ENCODE assay signal across 28 cellular contexts in genomic region chr11:35357893-35358292, GRCh38.
DNase-seq lines count a peak whose midpoint lies in the region; ATAC-seq and TF ChIP-seq lines count a peak whose summit lies in the region.
"Had no signal": no experiment of that assay in that cellular context is flagged by ENCODE, and none has a peak within 500 bp of the region (broad histone marks: within the 10 kb centered on the region; RNA-seq: fewer than 3 reads in every experiment).

No MANE protein-coding gene starts in this region.

- H3K36me3 ChIP-seq in ACC112 (ENCODE audit: insufficient read depth, low read length) = no peaks in the 10 kb centered on the region
- no peaks in the 10 kb centered on the region for H3K36me3 ChIP-seq in endodermal cell (ENCODE audit: control insufficient read depth, insufficient read depth, low read length)
- no peaks in the 10 kb centered on the region for H3K36me3 ChIP-seq in GM23338 (ENCODE audit: insufficient read depth)
- H3K36me3 ChIP-seq: left ventricle myocardium inferior, vagina had no signal

- H3K4me1 Mint-ChIP-seq in endodermal cell (no peaks in the 10 kb centered on the region), GM23338 (no peaks in the 10 kb centered on the region)
- peaks cover 5% of the 10 kb centered on the region for H3K4me1 Mint-ChIP-seq in stimulated activated naive CD8-positive, alpha-beta T cell treated with anti-CD3 and anti-CD28 coated beads, Interleukin-15, amount 100 ng/mL, for 72 hours

- H3K9ac ChIP-seq in endodermal cell (ENCODE audit: extremely low read depth, low read length, poor library complexity, severe bottlenecking) = no peak overlapping the region

- no peak overlapping the region for H3K27ac Mint-ChIP-seq in endodermal cell
- no peak overlapping the region for H3K27ac Mint-ChIP-seq in GM23338
- no peak overlapping the region for H3K27ac Mint-ChIP-seq in stimulated activated naive CD8-positive, alpha-beta T cell treated with anti-CD3 and anti-CD28 coated beads, Interleukin-15, amount 100 ng/mL, for 72 hours
- H3K27ac Mint-ChIP-seq: dendritic cell treated with granulocyte-macrophage colony-stimulating factor and Interleukin-4, amounts not matched to agents 40 ng/mL and 50 ng/mL, for 4 days; naive thymus-derived CD8-positive, alpha-beta T cell; stimulated activated naive B cell treated with anti-CD40 and anti-IgM and Interleukin-4, amounts not matched to agents 10 μg/mL and 1 μg/mL and 100 μg/mL, for 72 hours; T-helper 17 cell had no signal

- no peaks in the 10 kb centered on the region for H3K27me3 ChIP-seq in ACC112 (ENCODE audit: insufficient read depth, low read length)
- H3K27me3 ChIP-seq in endodermal cell (ENCODE audit: control insufficient read depth, insufficient read depth, low read length, poor library complexity, severe bottlenecking) = no peaks in the 10 kb centered on the region
- H3K27me3 ChIP-seq in GM23338 (ENCODE audit: insufficient read depth) = no peaks in the 10 kb centered on the region
- H3K27me3 ChIP-seq: hepatocyte, vagina had no signal

- H3K4me3 ChIP-seq in ACC112 (ENCODE audit: low read depth, low read length) = no peak overlapping the region
- H3K4me3 ChIP-seq in endodermal cell (ENCODE audit: low read length) = no peak overlapping the region
- no peak overlapping the region for H3K4me3 ChIP-seq in GM23338
- H3K4me3 ChIP-seq: A549, hepatocyte, left ventricle myocardium inferior, vagina had no signal

- ATAC-seq in GM23338 = no peak
- ATAC-seq in stimulated activated naive CD8-positive, alpha-beta T cell treated with anti-CD3 and anti-CD28 coated beads, Interleukin-15, amount 100 ng/mL, for 72 hours = no peak
- ATAC-seq: A549; activated T-cell treated with anti-CD3 and anti-CD28 coated beads, Interleukin-2, amount 50 U/mL, for 4 hours; naive thymus-derived CD8-positive, alpha-beta T cell; stimulated activated naive B cell treated with anti-CD40 and anti-IgM and Interleukin-4, amounts not matched to agents 10 μg/mL and 1 μg/mL and 100 μg/mL, for 72 hours; T-helper 17 cell had no signal

- 0 out of 2 replicates have a peak, but pooled peaks cover 4% of the 10 kb centered on the region for H3K9me2 ChIP-seq in GM23338 (ENCODE audit: insufficient read depth)

- no peaks in the 10 kb centered on the region for H3F3A ChIP-seq in GM23338 (replicated peaks; ENCODE audit: low read depth)

- H2AFZ ChIP-seq in ACC112 (ENCODE audit: low read length, unreplicated experiment) (no peak overlapping the region), GM23338 (no peak overlapping the region)
- H2AFZ ChIP-seq: hepatocyte had no signal

- H3K27me3 Mint-ChIP-seq in endodermal cell (ENCODE audit: insufficient read depth) = peaks cover 6% of the 10 kb centered on the region
- peaks cover 1% of the 10 kb centered on the region for H3K27me3 Mint-ChIP-seq in GM23338 (ENCODE audit: insufficient read depth, low read depth, poor library complexity)
- H3K27me3 Mint-ChIP-seq in stimulated activated naive CD8-positive, alpha-beta T cell treated with anti-CD3 and anti-CD28 coated beads, Interleukin-15, amount 100 ng/mL, for 72 hours = peaks cover 14% of the 10 kb centered on the region
- H3K27me3 Mint-ChIP-seq: dendritic cell treated with granulocyte-macrophage colony-stimulating factor and Interleukin-4, amounts not matched to agents 40 ng/mL and 50 ng/mL, for 4 days had no signal

- H3K79me2 ChIP-seq in ACC112 (ENCODE audit: control insufficient read depth, insufficient read depth, low read length, unreplicated experiment) (no peaks in the 10 kb centered on the region), GM23338 (replicated peaks; ENCODE audit: insufficient read depth) (no peaks in the 10 kb centered on the region)
- H3K79me2 ChIP-seq: hepatocyte had no signal

- H3K36me3 Mint-ChIP-seq in endodermal cell (ENCODE audit: low read depth) = no peaks in the 10 kb centered on the region
- no peaks in the 10 kb centered on the region for H3K36me3 Mint-ChIP-seq in GM23338 (ENCODE audit: low read depth)
- H3K36me3 Mint-ChIP-seq: naive thymus-derived CD8-positive, alpha-beta T cell; stimulated activated naive B cell treated with anti-CD40 and anti-IgM and Interleukin-4, amounts not matched to agents 10 μg/mL and 1 μg/mL and 100 μg/mL, for 72 hours had no signal

- H3K9me3 Mint-ChIP-seq in endodermal cell = no peaks in the 10 kb centered on the region
- H3K9me3 Mint-ChIP-seq in GM23338 = no peaks in the 10 kb centered on the region
- H3K9me3 Mint-ChIP-seq in stimulated activated naive CD8-positive, alpha-beta T cell treated with anti-CD3 and anti-CD28 coated beads, Interleukin-15, amount 100 ng/mL, for 72 hours = no peaks in the 10 kb centered on the region
- H3K9me3 Mint-ChIP-seq: activated T-cell treated with anti-CD3 and anti-CD28 coated beads, Interleukin-2, amount 50 U/mL, for 4 hours; dendritic cell treated with granulocyte-macrophage colony-stimulating factor and Interleukin-4, amounts not matched to agents 40 ng/mL and 50 ng/mL, for 4 days; naive thymus-derived CD8-positive, alpha-beta T cell; stimulated activated naive B cell treated with anti-CD40 and anti-IgM and Interleukin-4, amounts not matched to agents 10 μg/mL and 1 μg/mL and 100 μg/mL, for 72 hours had no signal

- H3K27ac ChIP-seq in ACC112 (ENCODE audit: low read depth, low read length) (peak overlapping the region; percentile 21; the same call in 1 of the 2 replicates), endodermal cell (ENCODE audit: low read depth, low read length) (no peak overlapping the region), GM23338 (ENCODE audit: low read depth) (no peak overlapping the region)
- H3K27ac ChIP-seq: A549, hepatocyte, vagina had no signal

- H4K20me1 ChIP-seq in GM23338 (replicated peaks; ENCODE audit: insufficient read depth) = no peaks in the 10 kb centered on the region

- H3K4me1 ChIP-seq in ACC112 (ENCODE audit: control insufficient read depth, insufficient read depth, low read length, unreplicated experiment) (peaks cover 14% of the 10 kb centered on the region), endodermal cell (ENCODE audit: control insufficient read depth, insufficient read depth, low read length) (no peaks in the 10 kb centered on the region), GM23338 (ENCODE audit: insufficient read depth) (no peaks in the 10 kb centered on the region)
- H3K4me1 ChIP-seq: Caco-2 had no signal

- DNase-seq in HT1080 (ENCODE audit: low read depth) (peak; percentile 59), amniotic epithelial cell (ENCODE audit: low read depth) (peak; percentile 23), kidney tubule cell (ENCODE audit: low spot score) (peak; percentile 48), endodermal cell (no peak), GM23338 (ENCODE audit: low spot score) (no peak), pons (ENCODE audit: low spot score) (no peak)
- DNase-seq in stimulated activated naive CD8-positive, alpha-beta T cell treated with anti-CD3 and anti-CD28 coated beads, Interleukin-15, amount 100 ng/mL, for 72 hours = no peak
- DNase-seq: activated naive CD4-positive, alpha-beta T cell; activated T-cell treated with anti-CD3 and anti-CD28 coated beads, Interleukin-2, amount 50 U/mL, for 4 hours; anterior cingulate cortex; Caco-2; DND-41; KBM-7; left ventricle myocardium inferior; midbrain; naive thymus-derived CD8-positive, alpha-beta T cell; NCI-H1436 treated with DMSO at 0.1 percent for 48 hours; NCI-H524 treated with DMSO at 0.1 percent for 48 hours; retina; stimulated activated CD4-positive, alpha-beta T cell treated with anti-CD3 and anti-CD28 coated beads, Interleukin-12 subunit alpha, Interleukin-12 subunit beta, amount 100 ng/mL, for 4 hours; stimulated activated CD4-positive, alpha-beta T cell treated with anti-CD3 and anti-CD28 coated beads, Interleukin-4, amount 100 ng/mL, for 24 hours; stimulated activated naive B cell treated with anti-CD40 and anti-IgM and Interleukin-4, amounts not matched to agents 10 μg/mL and 1 μg/mL and 100 μg/mL, for 72 hours; T-helper 17 cell had no signal

- no peak overlapping the region for H3K4me2 ChIP-seq in GM23338
- H3K4me2 ChIP-seq: A549, hepatocyte had no signal

- no peak for TF ChIP-seq CTCF in endodermal cell (conservative IDR thresholded peaks at IDR 0.05)
- TF ChIP-seq CTCF in GM23338 (conservative IDR thresholded peaks at IDR 0.05; ENCODE audit: low read depth in 2 of 2) = no peak

- no peaks in the 10 kb centered on the region for H3K9me3 ChIP-seq in endodermal cell (ENCODE audit: control insufficient read depth, low read length)
- H3K9me3 ChIP-seq: A549, Caco-2, left ventricle myocardium inferior, vagina had no signal

- WGBS in endodermal cell (ENCODE audit: insufficient coverage in 1 of 2, insufficient read length in 1 of 2), 2 experiments = 95% methylated on average over 4 to 6 of the region's 6 CpGs

- H3K4me3 Mint-ChIP-seq in endodermal cell = no peak overlapping the region
- H3K4me3 Mint-ChIP-seq in GM23338 = no peak overlapping the region
- no peak overlapping the region for H3K4me3 Mint-ChIP-seq in stimulated activated naive CD8-positive, alpha-beta T cell treated with anti-CD3 and anti-CD28 coated beads, Interleukin-15, amount 100 ng/mL, for 72 hours
- H3K4me3 Mint-ChIP-seq: activated T-cell treated with anti-CD3 and anti-CD28 coated beads, Interleukin-2, amount 50 U/mL, for 4 hours; dendritic cell treated with granulocyte-macrophage colony-stimulating factor and Interleukin-4, amounts not matched to agents 40 ng/mL and 50 ng/mL, for 4 days; naive thymus-derived CD8-positive, alpha-beta T cell; stimulated activated naive B cell treated with anti-CD40 and anti-IgM and Interleukin-4, amounts not matched to agents 10 μg/mL and 1 μg/mL and 100 μg/mL, for 72 hours; T-helper 17 cell had no signal

TF ChIP-seq in GM23338, 12 proteins besides CTCF, POLR2A, EP300 and RAD21 (continues in another document):
- TF ChIP-seq JUNB (IDR thresholded peaks at IDR 0.05; ENCODE audit: unreplicated experiment) (no peak), ZNF331 (CRISPR knock-in tag; IDR thresholded peaks at IDR 0.05; ENCODE audit: low read depth) (no peak), ETS1 (IDR thresholded peaks at IDR 0.05) (no peak), NANOG (IDR thresholded peaks at IDR 0.05; ENCODE audit: borderline replicate concordance) (no peak), POLR2AphosphoS5 (IDR thresholded peaks at IDR 0.05; ENCODE audit: low read depth) (no peak)

Comparison
In these comparisons a context has a peak if more than half of its experiments do, and no peak if none do; other contexts are left out.
1. DNase-seq: peak in HT1080 (single experiment), amniotic epithelial cell (single experiment) and kidney tubule cell (single experiment); none in endodermal cell (single experiment), GM23338 (single experiment), pons (single experiment) and stimulated activated naive CD8-positive, alpha-beta T cell treated with anti-CD3 and anti-CD28 coated beads, Interleukin-15, amount 100 ng/mL, for 72 hours (0 of 2).